1 cellular context compared by ENCODE assay signal in genomic region chr16:2157480-2158261, GRCh38.
TF ChIP-seq lines count a peak whose summit lies in the region.

No MANE protein-coding gene starts in this region.

TF ChIP-seq in liver, 16 proteins besides CTCF, POLR2A, EP300 and RAD21 (continued from another document):
- TF ChIP-seq ZBTB33 (IDR thresholded peaks at IDR 0.05): no peak
- no peak for TF ChIP-seq TAF1 (conservative IDR thresholded peaks at IDR 0.05)
